Comparison of ENCODE assay signal across 1 cellular context in the genomic region with DNA sequence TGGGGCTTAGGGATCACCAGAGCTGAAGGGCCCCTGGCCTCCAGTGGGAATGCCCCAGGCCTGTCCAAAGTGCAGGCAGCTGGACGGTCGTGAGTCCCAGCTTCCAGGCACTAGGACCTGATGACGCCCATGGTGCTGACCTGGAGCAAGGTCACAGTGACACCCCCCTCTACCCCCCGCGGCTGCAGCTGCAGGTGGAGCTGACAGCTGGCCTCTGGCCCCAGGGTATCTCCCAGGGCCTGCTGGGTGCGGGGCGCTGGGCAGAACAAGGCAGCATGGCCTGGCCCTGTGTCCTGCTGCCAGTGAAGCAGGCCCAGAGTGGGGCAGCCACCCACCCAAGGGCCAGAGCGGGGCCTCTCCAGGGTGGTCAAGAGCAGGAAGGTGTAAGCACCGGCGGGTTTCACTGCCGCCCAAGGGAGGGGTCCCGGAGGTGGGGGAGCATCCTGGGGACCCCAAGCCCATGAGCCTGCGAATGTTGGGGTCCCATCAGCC.
TF ChIP-seq lines count a peak whose summit lies in the region.

No MANE protein-coding gene starts in this region.

TF ChIP-seq in GM23338, 12 proteins besides CTCF, POLR2A, EP300 and RAD21 (continued from another document):
- TF ChIP-seq, protein P1, sequence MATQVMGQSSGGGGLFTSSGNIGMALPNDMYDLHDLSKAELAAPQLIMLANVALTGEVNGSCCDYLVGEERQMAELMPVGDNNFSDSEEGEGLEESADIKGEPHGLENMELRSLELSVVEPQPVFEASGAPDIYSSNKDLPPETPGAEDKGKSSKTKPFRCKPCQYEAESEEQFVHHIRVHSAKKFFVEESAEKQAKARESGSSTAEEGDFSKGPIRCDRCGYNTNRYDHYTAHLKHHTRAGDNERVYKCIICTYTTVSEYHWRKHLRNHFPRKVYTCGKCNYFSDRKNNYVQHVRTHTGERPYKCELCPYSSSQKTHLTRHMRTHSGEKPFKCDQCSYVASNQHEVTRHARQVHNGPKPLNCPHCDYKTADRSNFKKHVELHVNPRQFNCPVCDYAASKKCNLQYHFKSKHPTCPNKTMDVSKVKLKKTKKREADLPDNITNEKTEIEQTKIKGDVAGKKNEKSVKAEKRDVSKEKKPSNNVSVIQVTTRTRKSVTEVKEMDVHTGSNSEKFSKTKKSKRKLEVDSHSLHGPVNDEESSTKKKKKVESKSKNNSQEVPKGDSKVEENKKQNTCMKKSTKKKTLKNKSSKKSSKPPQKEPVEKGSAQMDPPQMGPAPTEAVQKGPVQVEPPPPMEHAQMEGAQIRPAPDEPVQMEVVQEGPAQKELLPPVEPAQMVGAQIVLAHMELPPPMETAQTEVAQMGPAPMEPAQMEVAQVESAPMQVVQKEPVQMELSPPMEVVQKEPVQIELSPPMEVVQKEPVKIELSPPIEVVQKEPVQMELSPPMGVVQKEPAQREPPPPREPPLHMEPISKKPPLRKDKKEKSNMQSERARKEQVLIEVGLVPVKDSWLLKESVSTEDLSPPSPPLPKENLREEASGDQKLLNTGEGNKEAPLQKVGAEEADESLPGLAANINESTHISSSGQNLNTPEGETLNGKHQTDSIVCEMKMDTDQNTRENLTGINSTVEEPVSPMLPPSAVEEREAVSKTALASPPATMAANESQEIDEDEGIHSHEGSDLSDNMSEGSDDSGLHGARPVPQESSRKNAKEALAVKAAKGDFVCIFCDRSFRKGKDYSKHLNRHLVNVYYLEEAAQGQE (IDR thresholded peaks at IDR 0.05; ENCODE audit: unreplicated experiment), result no peak
